In genomic region chr17:81865733-81866439, GRCh38 we compare ENCODE assay signal across 9 cellular contexts. TPM values are rescaled to one million over a fixed set of nuclear protein-coding genes. Genes with fewer than 3 reads are reported as not detected.
DNase-seq lines count a peak whose midpoint lies in the region; ATAC-seq, FAIRE-seq and TF ChIP-seq lines count a peak whose summit lies in the region.
"Had no signal": no experiment of that assay in that cellular context is flagged by ENCODE, and none has a peak within 500 bp of the region (broad histone marks: within the 10 kb centered on the region; RNA-seq: fewer than 3 reads in every experiment).

No MANE protein-coding gene starts in this region.

- BruUV-seq in K562 (replicated peaks; lab: Mats Ljungman, UMichigan): no TSS peak

- H4K91ac ChIP-seq in trophoblast cell (ENCODE audit: low read depth, low read length): no peak overlapping the region

- H3K4ac ChIP-seq in trophoblast cell (ENCODE audit: low read depth, low read length): no peak overlapping the region

- H3K27ac ChIP-seq in K562 (ENCODE audit: extremely low read depth, low read depth, low read length) (no peak overlapping the region), trophoblast cell (ENCODE audit: low read depth, low read length) (no peak overlapping the region)
- H3K27ac ChIP-seq in naive thymus-derived CD4-positive, alpha-beta T cell (ENCODE audit: low read depth, low read length): no peak overlapping the region

- H3K27me3 ChIP-seq in K562 (ENCODE audit: control insufficient read depth in 2 of 2, insufficient read depth in 2 of 2, low read length in 2 of 2) (no peaks in the 10 kb centered on the region), trophoblast cell (ENCODE audit: insufficient read depth, low read length) (no peaks in the 10 kb centered on the region)
- H3K27me3 ChIP-seq in naive thymus-derived CD4-positive, alpha-beta T cell (ENCODE audit: control insufficient read depth in 2 of 2, insufficient read depth in 2 of 2, low read length in 2 of 2): no peaks in the 10 kb centered on the region

- no peak for TF ChIP-seq POLR2A in NB4 (IDR thresholded peaks at IDR 0.05; ENCODE audit: extremely low read depth, insufficient read length)
- TF ChIP-seq POLR2A in K562 (conservative IDR thresholded peaks at IDR 0.05): no peak; the same call in none of the 2 replicates

- H2BK120ac ChIP-seq in trophoblast cell (ENCODE audit: insufficient read depth, low read length, poor library complexity): no peak overlapping the region

- no peak overlapping the region for H2BK12ac ChIP-seq in trophoblast cell (ENCODE audit: low read length)

- no peak overlapping the region for H4K8ac ChIP-seq in trophoblast cell (ENCODE audit: low read depth, low read length)

- H3K9ac ChIP-seq in K562 (ENCODE audit: insufficient read depth in 1 of 2, low read depth in 2 of 2, low read length in 2 of 2) (peak overlapping the region in 1 of 2 experiments; percentile 80; a peak in 2 of 4 replicates), trophoblast cell (ENCODE audit: low read length) (no peak overlapping the region)

- DNase-seq in DMS53 treated with DMSO at 0.1 percent for 48 hours (lab: John Stamatoyannopoulos, UW; ENCODE audit: unreplicated experiment) (peak; percentile 58), NB4 (ENCODE audit: low read depth) (peak; percentile 35), K562 (ENCODE audit: extremely low read depth in 1 of 4, low spot score in 3 of 4) (no peak), amniotic stem cell (lab: John Stamatoyannopoulos, UW) (no peak), NCI-H187 treated with DMSO at 0.1 percent for 48 hours (lab: John Stamatoyannopoulos, UW) (no peak), trophoblast cell (no peak)
- DNase-seq in naive thymus-derived CD4-positive, alpha-beta T cell: peak in 4 of 9 donors; percentile 13 to 16 (median 16)
- DNase-seq: Kasumi-1 had no signal

- H3K9me3 ChIP-seq in K562 (replicated peaks; ENCODE audit: control insufficient read depth, insufficient read depth, low read depth, low read length): no peaks in the 10 kb centered on the region
- H3K9me3 ChIP-seq in naive thymus-derived CD4-positive, alpha-beta T cell (ENCODE audit: control insufficient read depth in 2 of 3, low read length in 3 of 3): no peaks in the 10 kb centered on the region
- peaks cover 3% of the 10 kb centered on the region for H3K9me3 ChIP-seq in trophoblast cell (ENCODE audit: insufficient read depth, low read depth, low read length)

- no peak overlapping the region for H2AK5ac ChIP-seq in trophoblast cell (ENCODE audit: low read length)

- no peak overlapping the region for H3K23ac ChIP-seq in trophoblast cell (ENCODE audit: low read length)

- H2AFZ ChIP-seq in K562 (ENCODE audit: low read depth, low read length) (no peak overlapping the region), trophoblast cell (ENCODE audit: insufficient read depth, low read length, poor library complexity) (no peak overlapping the region)

- H3K27me3 Mint-ChIP-seq in naive thymus-derived CD4-positive, alpha-beta T cell: peaks cover 0 to under 1% (median 0%) of the 10 kb centered on the region in 5 donors

- H4K12ac ChIP-seq in trophoblast cell (ENCODE audit: low read depth, low read length): no peak overlapping the region

- peaks cover 0 to 24% (median 0%) of the 10 kb centered on the region in 5 donors for H3K36me3 Mint-ChIP-seq in naive thymus-derived CD4-positive, alpha-beta T cell

- H3K79me1 ChIP-seq in trophoblast cell (ENCODE audit: low read length): peaks cover 33% of the 10 kb centered on the region

- no peak for TF ChIP-seq EP300 in K562 (IDR thresholded peaks at IDR 0.05; ENCODE audit: low read length)

- H3K4me2 ChIP-seq in K562 (ENCODE audit: insufficient read depth, low read length): no peak overlapping the region
- no peak overlapping the region for H3K4me2 ChIP-seq in trophoblast cell (ENCODE audit: low read length)

- H3K14ac ChIP-seq in trophoblast cell (ENCODE audit: low read length): no peak overlapping the region

- no peak for TF ChIP-seq CTCF in NB4 (IDR thresholded peaks at IDR 0.05; ENCODE audit: low read depth, low read length)
- no peak for TF ChIP-seq CTCF in K562 (IDR thresholded peaks at IDR 0.05 in 2 of 3, conservative IDR thresholded peaks at IDR 0.05 in 1 of 3; ENCODE audit: insufficient read depth in 2 of 3, low read depth in 1 of 3, low read length in 3 of 3)

- peaks cover 41% of the 10 kb centered on the region for H4K20me1 ChIP-seq in K562 (replicated peaks; ENCODE audit: control insufficient read depth, insufficient read depth, low read length)

- ATAC-seq in K562 (no peak), HG02938 (IDR thresholded peaks at IDR 0.05; ENCODE audit: unreplicated experiment) (no peak)
- no peak for ATAC-seq in naive thymus-derived CD4-positive, alpha-beta T cell

- peaks cover 35 to 83% of the 10 kb centered on the region in 2 experiments for H3K4me1 ChIP-seq in K562 (replicated peaks in 1 of 2; ENCODE audit: control insufficient read depth in 2 of 2, insufficient read depth in 2 of 2, low read length in 2 of 2)
- peaks cover 24% of the 10 kb centered on the region in 2 donors for H3K4me1 ChIP-seq in naive thymus-derived CD4-positive, alpha-beta T cell (ENCODE audit: control insufficient read depth in 2 of 2, insufficient read depth in 2 of 2, low read length in 2 of 2)
- H3K4me1 ChIP-seq in trophoblast cell (ENCODE audit: control insufficient read depth in 1 of 2, insufficient read depth in 2 of 2, low read length in 2 of 2): peaks cover 27 to 35% of the 10 kb centered on the region in 2 experiments

- H3K36me3 ChIP-seq in K562 (ENCODE audit: control insufficient read depth, insufficient read depth, low read length) (peaks cover 70% of the 10 kb centered on the region), trophoblast cell (ENCODE audit: control insufficient read depth in 1 of 2, insufficient read depth in 2 of 2, low read length in 2 of 2) (peaks cover 52 to 54% of the 10 kb centered on the region in 2 experiments)
- peaks cover 8 to 33% (median 12%) of the 10 kb centered on the region in 3 experiments for H3K36me3 ChIP-seq in naive thymus-derived CD4-positive, alpha-beta T cell (ENCODE audit: control insufficient read depth in 2 of 3, insufficient read depth in 3 of 3, low read length in 3 of 3)

- POLR2A ChIA-PET in K562 (lab: Yijun Ruan, JAX): interaction anchor here (0.6 to 1.9 kb wide), 9 partner anchors 14 to 736 kb away, joined by 3 to 5 read pairs (median 3); partner anchors contain the start of genes ARL16, HGS, NPB and SIRT7
- POLR2A ChIA-PET in naive thymus-derived CD4-positive, alpha-beta T cell (lab: Charles Lee): interaction anchor here (0.6 to 1.3 kb wide), 5 partner anchors 8 to 200 kb away, joined by 3 read pairs; partner anchors contain the start of gene MRPL12

- in situ Hi-C loops in K562 (cut with MboI): no loop called here

- intact Hi-C loops in K562 (cut with micrococcal nuclease): no loop called here
- intact Hi-C loops in naive thymus-derived CD4-positive, alpha-beta T cell (cut with micrococcal nuclease): loop anchor here in 1 of 2 donors (10.0 kb wide), 2 partner anchors 429 to 1411 kb away; no protein-coding TSS in a partner anchor

- no peak overlapping the region for H3K4me3 Mint-ChIP-seq in naive thymus-derived CD4-positive, alpha-beta T cell

- FAIRE-seq in K562 (lab: Jason Lieb, UNC): no peak

- no peaks in the 10 kb centered on the region for H3K9me1 ChIP-seq in K562 (ENCODE audit: control insufficient read depth, insufficient read depth, low read length)

- H3K9me3 Mint-ChIP-seq in naive thymus-derived CD4-positive, alpha-beta T cell: peaks cover 0 to 8% (median 0%) of the 10 kb centered on the region in 11 donors

- no peak overlapping the region for H3K18ac ChIP-seq in trophoblast cell (ENCODE audit: low read length)

- no peak overlapping the region for H3K4me3 ChIP-seq in NB4 (ENCODE audit: low read depth, low read length)
- H3K4me3 ChIP-seq in K562: no peak overlapping the region
- H3K4me3 ChIP-seq in naive thymus-derived CD4-positive, alpha-beta T cell (ENCODE audit: low read length): no peak overlapping the region
- H3K4me3 ChIP-seq in trophoblast cell (ENCODE audit: low read depth, low read length): no peak overlapping the region

- peak overlapping the region in 5 of 9 donors; percentile 12 to 66 (median 59) for H3K27ac Mint-ChIP-seq in naive thymus-derived CD4-positive, alpha-beta T cell

- WGBS in K562 (ENCODE audit: insufficient coverage, low coverage, missing lambda C conversion rate): 81% methylated on average over 18 of the region's 18 CpGs
- no CpG with 5 or more reads among the region's 18 CpGs for WGBS in trophoblast cell (ENCODE audit: extremely low coverage, insufficient coverage, insufficient read length)

- no peak for TF ChIP-seq RAD21 in K562 (CRISPR knock-in tag; conservative IDR thresholded peaks at IDR 0.05 in 1 of 2, IDR thresholded peaks at IDR 0.05 in 1 of 2)

- H3K79me2 ChIP-seq in K562 (ENCODE audit: control insufficient read depth, insufficient read depth, low read length) (peaks cover 71% of the 10 kb centered on the region), trophoblast cell (ENCODE audit: control insufficient read depth, insufficient read depth, low read length, poor library complexity) (peaks cover 20% of the 10 kb centered on the region)

- H3K4me1 Mint-ChIP-seq in naive thymus-derived CD4-positive, alpha-beta T cell: peaks cover 17 to 50% (median 39%) of the 10 kb centered on the region in 7 donors

- H2BK5ac ChIP-seq in trophoblast cell (ENCODE audit: low read depth, low read length, poor library complexity): no peak overlapping the region

- CTCF ChIA-PET in K562 (lab: Yijun Ruan, JAX; ENCODE audit: low intra/inter-chr PET ratio): no interaction called here
- CTCF ChIA-PET in naive thymus-derived CD4-positive, alpha-beta T cell (lab: Charles Lee): no interaction called here

RNA-seq across cellular contexts. Expression of gene ARHGDIA, which starts 5.3 kb away (rescaled TPM):
- 54.5 and 180 TPM in 2 replicates for total RNA-seq in K562 (2011; cell fraction: chromatin; rRNA removed; ENCODE audit: low replicate concordance)
- total RNA-seq in K562 (2011; cell fraction: nucleolus; rRNA removed): 155 and 173 TPM in 2 replicates
- 62.4 and 82.4 TPM in 2 replicates for total RNA-seq in K562 (2011; cell fraction: nucleoplasm; rRNA removed)
- 110 and 146 TPM in 2 replicates for total RNA-seq in K562 (2014; rRNA removed)
- 39.8 and 58.3 TPM in 2 replicates for total RNA-seq in K562 (2014; rRNA removed; fragmentation: Illumina TruSeq; extraction: Trizol)
- 105 and 107 TPM in 2 replicates for total RNA-seq in K562 (2015; rRNA removed; fragmentation: Illumina TruSeq; extraction: Trizol)
- total RNA-seq in K562 (2021): 321 and 340 TPM in 2 replicates
- polyA plus RNA-seq in K562 (2011; rRNA removed): 23.4 and 33.4 TPM in 2 replicates
- 25.4 and 72.4 TPM in 2 replicates for polyA plus RNA-seq in K562 (2011; cell fraction: cytosol; rRNA removed)
- polyA plus RNA-seq in K562 (2011; cell fraction: nucleus; rRNA removed): 85.3 and 131 TPM in 2 replicates
- 235 and 249 TPM in 2 replicates for polyA plus RNA-seq in K562 (2012)
- polyA plus RNA-seq in K562 (2014; fragmentation: Illumina TruSeq; extraction: Trizol): 129 and 227 TPM in 2 replicates
- polyA plus RNA-seq in K562 (2014; fragmentation: Nextera tagmentation; extraction: Ambion mirVana): 10 to 100 TPM in 1 of 2 experiments, 1 to 10 TPM in 1; 9.6 to 11.2 TPM
- polyA plus RNA-seq in K562 (2014; rRNA removed): 97.6 and 114 TPM in 2 replicates
- 8.6 and 11.9 TPM in 2 replicates for polyA minus RNA-seq in K562 (2011; rRNA and poly(A)+ RNA removed)
- polyA minus RNA-seq in K562 (2011; cell fraction: cytosol; rRNA and poly(A)+ RNA removed): 45.1 and 68.4 TPM in 2 replicates
- polyA minus RNA-seq in K562 (2011; cell fraction: nucleus; rRNA and poly(A)+ RNA removed): 61.9 and 68.2 TPM in 2 replicates
- 100 to 1,000 TPM; 308 to 671 (median 465) TPM for total RNA-seq in naive thymus-derived CD4-positive, alpha-beta T cell
- 100 to 1,000 TPM in 1 of 2 donors, 10 to 100 TPM in 1; 66.5 to 140 TPM for polyA plus RNA-seq in naive thymus-derived CD4-positive, alpha-beta T cell
- 397 and 403 TPM in 2 replicates for polyA plus RNA-seq in trophoblast cell (2013)

RNA-seq across cellular contexts. Expression of gene P4HB, which starts 5.6 kb away (rescaled TPM):
- 722 and 1,069 TPM in 2 replicates for total RNA-seq in K562 (2011; cell fraction: chromatin; rRNA removed; ENCODE audit: low replicate concordance)
- total RNA-seq in K562 (2011; cell fraction: nucleolus; rRNA removed): 564 and 610 TPM in 2 replicates
- 598 and 659 TPM in 2 replicates for total RNA-seq in K562 (2011; cell fraction: nucleoplasm; rRNA removed)
- total RNA-seq in K562 (2014; rRNA removed) (587 and 588 TPM in 2 replicates), K562 (2014; rRNA removed; fragmentation: Illumina TruSeq; extraction: Trizol) (296 and 325 TPM in 2 replicates), K562 (2015; rRNA removed; fragmentation: Illumina TruSeq; extraction: Trizol) (404 and 420 TPM in 2 replicates), K562 (2021) (437 and 446 TPM in 2 replicates)
- polyA plus RNA-seq in K562 (2011; rRNA removed) (75.9 and 116 TPM in 2 replicates), K562 (2014; fragmentation: Illumina TruSeq; extraction: Trizol) (645 and 729 TPM in 2 replicates), K562 (2014; fragmentation: Nextera tagmentation; extraction: Ambion mirVana) (10 to 100 TPM in 1 of 2 experiments, 1 to 10 TPM in 1; 4.4 to 14.9 TPM), K562 (2014; rRNA removed) (181 and 191 TPM in 2 replicates)
- polyA plus RNA-seq in K562 (2011; cell fraction: cytosol; rRNA removed): 46.6 and 61.5 TPM in 2 replicates
- polyA plus RNA-seq in K562 (2011; cell fraction: nucleus; rRNA removed): 192 and 245 TPM in 2 replicates
- 600 and 818 TPM in 2 replicates for polyA plus RNA-seq in K562 (2012)
- polyA minus RNA-seq in K562 (2011; rRNA and poly(A)+ RNA removed): 66.8 and 103 TPM in 2 replicates
- 123 and 191 TPM in 2 replicates for polyA minus RNA-seq in K562 (2011; cell fraction: cytosol; rRNA and poly(A)+ RNA removed)
- 89.0 and 193 TPM in 2 replicates for polyA minus RNA-seq in K562 (2011; cell fraction: nucleus; rRNA and poly(A)+ RNA removed)
- total RNA-seq in naive thymus-derived CD4-positive, alpha-beta T cell: 100 to 1,000 TPM; 188 to 568 (median 304) TPM
- 100 to 1,000 TPM; 161 to 224 TPM for polyA plus RNA-seq in naive thymus-derived CD4-positive, alpha-beta T cell
- 2,115 and 2,196 TPM in 2 replicates for polyA plus RNA-seq in trophoblast cell (2013)

RNA-seq across cellular contexts. Expression of gene ALYREF, which starts 25.5 kb away (rescaled TPM):
- 29.1 and 64.1 TPM in 2 replicates for total RNA-seq in K562 (2011; cell fraction: chromatin; rRNA removed; ENCODE audit: low replicate concordance)
- 70.7 and 78.0 TPM in 2 replicates for total RNA-seq in K562 (2011; cell fraction: nucleolus; rRNA removed)
- total RNA-seq in K562 (2011; cell fraction: nucleoplasm; rRNA removed): 41.9 and 54.1 TPM in 2 replicates
- total RNA-seq in K562 (2014; rRNA removed): 416 and 428 TPM in 2 replicates
- total RNA-seq in K562 (2014; rRNA removed; fragmentation: Illumina TruSeq; extraction: Trizol): 74.3 and 99.3 TPM in 2 replicates
- total RNA-seq in K562 (2015; rRNA removed; fragmentation: Illumina TruSeq; extraction: Trizol): 225 and 227 TPM in 2 replicates
- 279 and 283 TPM in 2 replicates for total RNA-seq in K562 (2021)
- polyA plus RNA-seq in K562 (2011; rRNA removed): 97.2 and 103 TPM in 2 replicates
- polyA plus RNA-seq in K562 (2011; cell fraction: cytosol; rRNA removed): 93.7 and 166 TPM in 2 replicates
- 98.4 and 110 TPM in 2 replicates for polyA plus RNA-seq in K562 (2011; cell fraction: nucleus; rRNA removed)
- polyA plus RNA-seq in K562 (2012): 112 and 177 TPM in 2 replicates
- polyA plus RNA-seq in K562 (2014; fragmentation: Illumina TruSeq; extraction: Trizol): 147 and 154 TPM in 2 replicates
- polyA plus RNA-seq in K562 (2014; fragmentation: Nextera tagmentation; extraction: Ambion mirVana): 1 to 10 TPM; 1.9 to 3.7 TPM
- polyA plus RNA-seq in K562 (2014; rRNA removed): 206 and 253 TPM in 2 replicates
- polyA minus RNA-seq in K562 (2011; rRNA and poly(A)+ RNA removed): 101 and 147 TPM in 2 replicates
- polyA minus RNA-seq in K562 (2011; cell fraction: cytosol; rRNA and poly(A)+ RNA removed): 92.8 and 121 TPM in 2 replicates
- polyA minus RNA-seq in K562 (2011; cell fraction: nucleus; rRNA and poly(A)+ RNA removed): 36.5 and 40.0 TPM in 2 replicates
- total RNA-seq in naive thymus-derived CD4-positive, alpha-beta T cell: 100 to 1,000 TPM in 1 of 5 experiments, 10 to 100 TPM in 4; 38.3 to 159 (median 83.2) TPM
- polyA plus RNA-seq in naive thymus-derived CD4-positive, alpha-beta T cell: 10 to 100 TPM; 28.5 to 31.5 TPM
- polyA plus RNA-seq in trophoblast cell (2013): 110 and 112 TPM in 2 replicates

RNA-seq across cellular contexts. Expression of gene ANAPC11, which starts 25.6 kb away (rescaled TPM):
- 37.2 and 84.5 TPM in 2 replicates for total RNA-seq in K562 (2011; cell fraction: chromatin; rRNA removed; ENCODE audit: low replicate concordance)
- 109 and 116 TPM in 2 replicates for total RNA-seq in K562 (2011; cell fraction: nucleolus; rRNA removed)
- 83.3 and 88.4 TPM in 2 replicates for total RNA-seq in K562 (2011; cell fraction: nucleoplasm; rRNA removed)
- total RNA-seq in K562 (2014; rRNA removed) (220 and 252 TPM in 2 replicates), K562 (2014; rRNA removed; fragmentation: Illumina TruSeq; extraction: Trizol) (32.5 and 41.2 TPM in 2 replicates), K562 (2015; rRNA removed; fragmentation: Illumina TruSeq; extraction: Trizol) (105 and 111 TPM in 2 replicates), K562 (2021) (214 and 217 TPM in 2 replicates)
- polyA plus RNA-seq in K562 (2011; rRNA removed) (238 and 354 TPM in 2 replicates), K562 (2014; fragmentation: Illumina TruSeq; extraction: Trizol) (57.2 and 105 TPM in 2 replicates), K562 (2014; fragmentation: Nextera tagmentation; extraction: Ambion mirVana) (100 to 1,000 TPM; 154 to 255 TPM), K562 (2014; rRNA removed) (318 and 338 TPM in 2 replicates)
- 720 and 811 TPM in 2 replicates for polyA plus RNA-seq in K562 (2011; cell fraction: cytosol; rRNA removed)
- 288 and 348 TPM in 2 replicates for polyA plus RNA-seq in K562 (2011; cell fraction: nucleus; rRNA removed)
- polyA plus RNA-seq in K562 (2012): 288 and 382 TPM in 2 replicates
- polyA minus RNA-seq in K562 (2011; rRNA and poly(A)+ RNA removed): 56.1 and 67.4 TPM in 2 replicates
- 52.4 and 82.6 TPM in 2 replicates for polyA minus RNA-seq in K562 (2011; cell fraction: cytosol; rRNA and poly(A)+ RNA removed)
- polyA minus RNA-seq in K562 (2011; cell fraction: nucleus; rRNA and poly(A)+ RNA removed): 24.8 and 36.9 TPM in 2 replicates
- 100 to 1,000 TPM in 1 of 5 experiments, 10 to 100 TPM in 4; 30.8 to 106 (median 40.5) TPM for total RNA-seq in naive thymus-derived CD4-positive, alpha-beta T cell
- 100 to 1,000 TPM; 245 to 278 TPM for polyA plus RNA-seq in naive thymus-derived CD4-positive, alpha-beta T cell
- polyA plus RNA-seq in trophoblast cell (2013): 320 and 330 TPM in 2 replicates

RNA-seq across cellular contexts. Expression of gene PPP1R27, which starts 31.0 kb away (rescaled TPM):
- total RNA-seq in K562 (2011; cell fraction: chromatin; rRNA removed; ENCODE audit: low replicate concordance): 0.65 TPM in 1 of 2 replicates, not detected in the other
- 2.4 and 3.2 TPM in 2 replicates for total RNA-seq in K562 (2011; cell fraction: nucleolus; rRNA removed)
- total RNA-seq in K562 (2011; cell fraction: nucleoplasm; rRNA removed): 0.81 and 0.99 TPM in 2 replicates
- total RNA-seq in K562 (2014; rRNA removed) (6.2 and 6.9 TPM in 2 replicates), K562 (2014; rRNA removed; fragmentation: Illumina TruSeq; extraction: Trizol) (0.26 and 0.29 TPM in 2 replicates), K562 (2015; rRNA removed; fragmentation: Illumina TruSeq; extraction: Trizol) (0.47 and 0.68 TPM in 2 replicates), K562 (2021) (2.1 and 2.3 TPM in 2 replicates)
- polyA plus RNA-seq in K562 (2011; rRNA removed) (1.2 and 1.5 TPM in 2 replicates), K562 (2014; fragmentation: Illumina TruSeq; extraction: Trizol) (0.95 and 2.1 TPM in 2 replicates), K562 (2014; fragmentation: Nextera tagmentation; extraction: Ambion mirVana) (not detected), K562 (2014; rRNA removed) (4.2 and 5.2 TPM in 2 replicates)
- 1.9 and 10.6 TPM in 2 replicates for polyA plus RNA-seq in K562 (2011; cell fraction: cytosol; rRNA removed)
- 0.65 and 2.8 TPM in 2 replicates for polyA plus RNA-seq in K562 (2011; cell fraction: nucleus; rRNA removed)
- 0.32 and 2.5 TPM in 2 replicates for polyA plus RNA-seq in K562 (2012)
- 1.6 TPM in 1 of 2 replicates, not detected in the other for polyA minus RNA-seq in K562 (2011; rRNA and poly(A)+ RNA removed)
- polyA minus RNA-seq in K562 (2011; cell fraction: cytosol; rRNA and poly(A)+ RNA removed): 2.7 TPM in 1 of 2 replicates, not detected in the other
- polyA minus RNA-seq in K562 (2011; cell fraction: nucleus; rRNA and poly(A)+ RNA removed): 0.40 TPM in 1 of 2 replicates, not detected in the other
- not detected for total RNA-seq in naive thymus-derived CD4-positive, alpha-beta T cell
- under 1 TPM in 1 of 2 donors, not detected in 1; 0.13 TPM for polyA plus RNA-seq in naive thymus-derived CD4-positive, alpha-beta T cell
- polyA plus RNA-seq in trophoblast cell (2013): 0.33 and 0.43 TPM in 2 replicates

Comparison
In these comparisons a context has a peak if more than half of its experiments do, and no peak if none do; other contexts are left out.
1. DNase-seq: peak in DMS53 treated with DMSO at 0.1 percent for 48 hours (single experiment) and NB4 (single experiment); none in K562 (0 of 4), amniotic stem cell (single experiment), NCI-H187 treated with DMSO at 0.1 percent for 48 hours (single experiment) and trophoblast cell (0 of 2).